In genomic region chr15:75904241-75904631, GRCh38 we compare ENCODE assay signal across 8 cellular contexts. TPM values are rescaled to one million over a fixed set of nuclear protein-coding genes. Genes with fewer than 3 reads are reported as not detected.
DNase-seq lines count a peak whose midpoint lies in the region; ATAC-seq, FAIRE-seq and TF ChIP-seq lines count a peak whose summit lies in the region.

No MANE protein-coding gene starts in this region.

- H3K27ac ChIP-seq in ACC112 (ENCODE audit: low read depth, low read length) (peak overlapping the region; percentile 23; the same call in 1 of the 2 replicates), GM12878 (ENCODE audit: control insufficient read depth, insufficient read depth) (peak overlapping the region; percentile 89)

- intact Hi-C loops in GM12878 (cut with micrococcal nuclease; ENCODE audit: unreplicated experiment), result loop anchor here (5.0 kb wide), 1 partner anchor 57 kb away; no protein-coding TSS in a partner anchor

- BruUV-seq in GM12878 (replicated peaks; lab: Mats Ljungman, UMichigan), result TSS peak; percentile 79

- H2AFZ ChIP-seq in ACC112 (ENCODE audit: low read length, unreplicated experiment) (peak overlapping the region; percentile 84), GM12878 (ENCODE audit: control insufficient read depth, low read depth, low read length) (peak overlapping the region; percentile 93)

- no peaks in the 10 kb centered on the region for H4K20me1 ChIP-seq in GM12878 (ENCODE audit: control insufficient read depth, insufficient read depth)

- TF ChIP-seq POLR2A in GM12878 (IDR thresholded peaks at IDR 0.05; ENCODE audit: low read depth, low read length), result no peak

- H3K27me3 ChIP-seq in ACC112 (ENCODE audit: insufficient read depth, low read length), result no peaks in the 10 kb centered on the region
- H3K27me3 ChIP-seq in NT2/D1 (ENCODE audit: insufficient read depth, insufficient read length), result no peaks in the 10 kb centered on the region
- no peaks in the 10 kb centered on the region for H3K27me3 ChIP-seq in GM12878 (replicated peaks in 1 of 2; ENCODE audit: control insufficient read depth in 2 of 2, insufficient read depth in 2 of 2, low read length in 1 of 2)
- H3K27me3 ChIP-seq in skeletal muscle satellite cell (ENCODE audit: control insufficient read depth, insufficient read depth, low read length), result no peaks in the 10 kb centered on the region

- no peak for TF ChIP-seq RAD21 in GM12878 (IDR thresholded peaks at IDR 0.05; ENCODE audit: insufficient read depth, low read depth, low read length)

- H3K79me2 ChIP-seq in ACC112 (ENCODE audit: control insufficient read depth, insufficient read depth, low read length, unreplicated experiment) (peaks cover 34% of the 10 kb centered on the region), GM12878 (ENCODE audit: control insufficient read depth, insufficient read depth, low read length) (peaks cover 36% of the 10 kb centered on the region)

- peak; percentile 12 for ATAC-seq in GM18499 (IDR thresholded peaks at IDR 0.05; ENCODE audit: insufficient read depth, unreplicated experiment)
- peak; percentile 17 for ATAC-seq in HG03159 (IDR thresholded peaks at IDR 0.05; ENCODE audit: unreplicated experiment)
- ATAC-seq in GM12878, result peak; percentile 67

- FAIRE-seq in GM12878 (lab: Jason Lieb, UNC), result no peak

- CTCF ChIA-PET in GM12878 (lab: Yijun Ruan, JAX), result interaction anchor here (0.6 kb wide), 1 partner anchor 153 kb away, joined by 4 read pairs; no protein-coding TSS in a partner anchor

- POLR2A ChIA-PET in GM12878 (lab: Charles Lee), result interaction anchor here (0.5 to 1.5 kb wide), 2 partner anchors 234 to 1406 kb away, joined by 3 to 5 read pairs; no protein-coding TSS in a partner anchor

- TF ChIP-seq EP300 in GM12878 (IDR thresholded peaks at IDR 0.05; ENCODE audit: borderline replicate concordance in 1 of 2, control insufficient read depth in 1 of 2, low read depth in 2 of 2, low read length in 2 of 2), result no peak

- H3K36me3 ChIP-seq in ACC112 (ENCODE audit: insufficient read depth, low read length) (peaks cover 17% of the 10 kb centered on the region; the same call in 1 of the 2 replicates), NT2/D1 (ENCODE audit: insufficient read depth, insufficient read length, low read length) (peaks cover 41% of the 10 kb centered on the region), GM12878 (ENCODE audit: control insufficient read depth in 2 of 2, insufficient read depth in 2 of 2, low read length in 1 of 2) (peaks cover 2 to 3% of the 10 kb centered on the region in 2 experiments), skeletal muscle satellite cell (ENCODE audit: insufficient read depth, low read length) (peaks cover 44% of the 10 kb centered on the region)

- in situ Hi-C loops in GM12878 (cut with MboI), result no loop called here

- no peaks in the 10 kb centered on the region for H3K9me3 ChIP-seq in NT2/D1 (ENCODE audit: insufficient read depth, low read length)
- H3K9me3 ChIP-seq in GM12878 (replicated peaks; ENCODE audit: control insufficient read depth, insufficient read depth, low read length), result no peaks in the 10 kb centered on the region
- H3K9me3 ChIP-seq in iPS-18c (ENCODE audit: control insufficient read depth, insufficient read depth, low read length), result no peaks in the 10 kb centered on the region
- H3K9me3 ChIP-seq in skeletal muscle satellite cell (replicated peaks; ENCODE audit: low read length), result no peaks in the 10 kb centered on the region

- no peak for DNase-seq in NT2/D1 (ENCODE audit: low read depth, low spot score)
- DNase-seq in GM12878 (ENCODE audit: low read depth, low spot score), result no peak
- no peak for DNase-seq in NCI-H1048 (lab: John Stamatoyannopoulos, UW)

- H3K4me3 ChIP-seq in ACC112 (ENCODE audit: low read depth, low read length) (peak overlapping the region; percentile 99), NT2/D1 (ENCODE audit: insufficient read length, low read depth) (peak overlapping the region; percentile 95), GM12878 (peak overlapping the region; percentile 90), iPS-18c (ENCODE audit: insufficient read depth, low read depth, low read length) (peak overlapping the region; percentile 97), skeletal muscle satellite cell (ENCODE audit: low read length) (peak overlapping the region; percentile 99)

- WGBS in GM12878 (ENCODE audit: insufficient coverage, insufficient replicate concordance, low lambda C conversion rate, missing lambda C conversion rate), result 1% methylated on average over 28 of the region's 28 CpGs

- H3K9ac ChIP-seq in NT2/D1 (ENCODE audit: insufficient read length, low read depth) (peak overlapping the region; percentile 98), GM12878 (ENCODE audit: control insufficient read depth, insufficient read depth, low read length) (peak overlapping the region; percentile 92), skeletal muscle satellite cell (ENCODE audit: low read depth, low read length) (peak overlapping the region; percentile 94)

- RAD21 ChIA-PET in GM12878 (lab: Charles Lee; ENCODE audit: unreplicated experiment), result interaction anchor here (1.1 kb wide), 1 partner anchor 278 kb away, joined by 3 read pairs; the partner anchor contains the start of gene SNUPN

- no peak for TF ChIP-seq CTCF in GM12878 (IDR thresholded peaks at IDR 0.05 in 2 of 3, conservative IDR thresholded peaks at IDR 0.05 in 1 of 3; ENCODE audit: control insufficient read depth in 2 of 3, extremely low read depth in 1 of 3, insufficient read depth in 1 of 3, low read depth in 3 of 3, low read length in 3 of 3)

- peak overlapping the region; percentile 40; the same call in 1 of the 2 replicates for H3K4me2 ChIP-seq in GM12878 (ENCODE audit: control insufficient read depth, insufficient read depth)
- peak overlapping the region; percentile 95 for H3K4me2 ChIP-seq in skeletal muscle satellite cell (ENCODE audit: low read length)

- SMC1A ChIA-PET in GM12878 (lab: Charles Lee; ENCODE audit: uncharacterized antibody, unreplicated experiment), result interaction anchor here (1.5 kb wide), 1 partner anchor 61 kb away, joined by 3 read pairs; the partner anchor contains the start of gene UBE2Q2

- peaks cover 25% of the 10 kb centered on the region for H3K4me1 ChIP-seq in ACC112 (ENCODE audit: control insufficient read depth, insufficient read depth, low read length, unreplicated experiment)
- peaks cover 4% of the 10 kb centered on the region for H3K4me1 ChIP-seq in NT2/D1 (ENCODE audit: insufficient read depth, insufficient read length)
- H3K4me1 ChIP-seq in GM12878 (ENCODE audit: control insufficient read depth, insufficient read depth, low read length), result no peaks in the 10 kb centered on the region
- H3K4me1 ChIP-seq in skeletal muscle satellite cell (ENCODE audit: control insufficient read depth, insufficient read depth, low read length), result peaks cover 15% of the 10 kb centered on the region

TF ChIP-seq in GM12878, 131 proteins besides CTCF, POLR2A, EP300 and RAD21 (continues in another document):
- no peak for TF ChIP-seq MLLT1 (IDR thresholded peaks at IDR 0.05)
- TF ChIP-seq BCLAF1 (IDR thresholded peaks at IDR 0.05), result no peak

RNA-seq across cellular contexts. Expression of gene FBXO22, which starts 0.6 kb away (rescaled TPM):
- 111 TPM in 2 replicates for total RNA-seq in GM12878 (2013; cell fraction: nucleolus; rRNA removed)
- total RNA-seq in GM12878 (2014; rRNA removed) (39.1 and 44.7 TPM in 2 replicates), GM12878 (2014; rRNA removed; fragmentation: Illumina TruSeq; extraction: Trizol) (32.8 and 34.8 TPM in 2 replicates), GM12878 (2021) (46.8 and 50.0 TPM in 2 replicates)
- 26.0 TPM for polyA plus RNA-seq in GM12878 (2011; ENCODE audit: low read depth)
- polyA plus RNA-seq in GM12878 (2011; rRNA removed) (72.6 and 91.4 TPM in 2 replicates), GM12878 (2014; fragmentation: Illumina TruSeq; extraction: Trizol) (41.8 and 48.7 TPM in 2 replicates), GM12878 (2014; fragmentation: Nextera tagmentation; extraction: Ambion mirVana) (10 to 100 TPM; 15.2 to 19.1 TPM), GM12878 (2014; rRNA removed) (38.0 and 43.8 TPM in 2 replicates), GM12878 (2016; fragmentation: Nextera tagmentation; extraction: Ambion mirVana) (100 to 1,000 TPM in 1 of 2 experiments, 10 to 100 TPM in 1; 92.9 to 110 TPM)
- polyA plus RNA-seq in GM12878 (2011; cell fraction: cytosol; rRNA removed), result 39.7 and 54.9 TPM in 2 replicates
- polyA plus RNA-seq in GM12878 (2011; cell fraction: nucleus; rRNA removed), result 48.6 and 55.9 TPM in 2 replicates
- 17.4 and 30.4 TPM in 2 replicates for polyA plus RNA-seq in GM12878 (2012)
- polyA minus RNA-seq in GM12878 (2011; rRNA and poly(A)+ RNA removed), result 48.4 and 54.1 TPM in 2 replicates
- polyA minus RNA-seq in GM12878 (2011; cell fraction: cytosol; rRNA and poly(A)+ RNA removed), result 17.4 and 33.4 TPM in 2 replicates
- 25.0 and 42.4 TPM in 2 replicates for polyA minus RNA-seq in GM12878 (2011; cell fraction: nucleus; rRNA and poly(A)+ RNA removed)
- 27.3 and 42.8 TPM in 2 replicates for total RNA-seq in skeletal muscle satellite cell (2012; rRNA removed)

Comparison
In these comparisons a context has a peak if more than half of its experiments do, and no peak if none do; other contexts are left out.
1. ATAC-seq: peak in every context shown above with its lines; median percentile 67 in GM12878; 17 in HG03159; 12 in GM18499.